Comparison of ENCODE assay signal across 1 cellular context in the genomic region with DNA sequence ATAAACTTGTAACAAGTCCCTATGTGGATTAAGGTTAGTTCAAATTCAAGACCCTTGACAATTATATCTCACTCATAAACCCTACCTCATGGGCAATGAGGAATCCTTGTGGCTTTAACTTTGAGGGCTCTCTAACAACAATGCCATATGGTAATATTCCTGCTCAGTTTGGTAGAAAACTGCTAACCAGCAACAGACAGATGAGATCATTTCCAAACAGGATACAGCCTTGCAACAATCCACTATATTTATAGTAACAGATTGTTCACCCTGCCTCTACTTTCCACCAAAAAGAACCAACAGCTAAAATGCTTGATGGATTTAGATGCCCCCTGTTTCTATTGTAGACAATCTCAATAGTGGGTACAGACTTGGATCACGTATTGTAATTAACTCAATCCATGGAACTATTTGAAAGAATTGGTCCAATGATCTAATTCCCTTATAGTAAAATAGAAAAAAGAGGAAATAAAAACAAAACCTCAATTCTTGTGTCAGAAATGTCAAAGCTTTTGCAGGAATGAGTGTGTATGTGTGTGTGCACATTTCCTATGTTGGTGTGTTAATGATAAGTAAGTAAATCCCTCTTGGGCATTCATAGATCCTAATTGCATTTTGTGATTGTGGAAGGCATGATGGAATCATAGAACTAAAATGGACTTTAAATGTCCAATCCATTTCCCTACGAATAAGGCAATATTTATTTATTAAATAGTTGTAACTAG.
TF ChIP-seq lines count a peak whose summit lies in the region.

No MANE protein-coding gene starts in this region.

TF ChIP-seq in GM23338, 12 proteins besides CTCF, POLR2A, EP300 and RAD21 (continued from another document):
- TF ChIP-seq, protein P1, sequence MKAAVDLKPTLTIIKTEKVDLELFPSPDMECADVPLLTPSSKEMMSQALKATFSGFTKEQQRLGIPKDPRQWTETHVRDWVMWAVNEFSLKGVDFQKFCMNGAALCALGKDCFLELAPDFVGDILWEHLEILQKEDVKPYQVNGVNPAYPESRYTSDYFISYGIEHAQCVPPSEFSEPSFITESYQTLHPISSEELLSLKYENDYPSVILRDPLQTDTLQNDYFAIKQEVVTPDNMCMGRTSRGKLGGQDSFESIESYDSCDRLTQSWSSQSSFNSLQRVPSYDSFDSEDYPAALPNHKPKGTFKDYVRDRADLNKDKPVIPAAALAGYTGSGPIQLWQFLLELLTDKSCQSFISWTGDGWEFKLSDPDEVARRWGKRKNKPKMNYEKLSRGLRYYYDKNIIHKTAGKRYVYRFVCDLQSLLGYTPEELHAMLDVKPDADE (IDR thresholded peaks at IDR 0.05): no peak
- TF ChIP-seq EZH2phosphoT487 (IDR thresholded peaks at IDR 0.05; ENCODE audit: unreplicated experiment) (no peak), NANOG (IDR thresholded peaks at IDR 0.05; ENCODE audit: borderline replicate concordance) (no peak), STAT1 (IDR thresholded peaks at IDR 0.05; ENCODE audit: unreplicated experiment) (no peak), ZNF331 (CRISPR knock-in tag; IDR thresholded peaks at IDR 0.05; ENCODE audit: low read depth) (no peak), ZNF114 (CRISPR knock-in tag; IDR thresholded peaks at IDR 0.05) (no peak)
